Comparison of ENCODE assay signal across 21 cellular contexts in genomic region chr2:201313362-201313761, GRCh38.
"Had no signal": no experiment of that assay in that cellular context is flagged by ENCODE, and none has a peak within 500 bp of the region (broad histone marks: within the 10 kb centered on the region; RNA-seq: fewer than 3 reads in every experiment).

No MANE protein-coding gene starts in this region.

- H3K27ac ChIP-seq: dorsolateral prefrontal cortex, gastrocnemius medialis, left lung, prostate gland, right atrium auricular region, stomach, thyroid gland had no signal

- H3K9me3 ChIP-seq: gastrocnemius medialis, prostate gland, thyroid gland had no signal

- DNase-seq: dorsolateral prefrontal cortex; effector CD4-positive, alpha-beta T cell; endodermal cell; erythroblast; gastrocnemius medialis; head of caudate nucleus; left cardiac atrium; mesendoderm; midbrain; naive thymus-derived CD8-positive, alpha-beta T cell; nephron progenitor cell; nucleus accumbens; stimulated activated CD4-positive, alpha-beta T cell treated with anti-CD3 and anti-CD28 coated beads, Interleukin-2, amount 100 ng/mL, for 24 hours; stimulated activated CD4-positive, alpha-beta T cell treated with anti-CD3 and anti-CD28 coated beads, Interleukin-4, amount 100 ng/mL, for 24 hours; stimulated activated naive CD4-positive, alpha-beta T cell treated with Interleukin-2 at 50 U/mL for 16 hours; stomach; thyroid gland had no signal

- H3K36me3 ChIP-seq: gastrocnemius medialis, prostate gland had no signal

- H3K4me1 ChIP-seq: gastrocnemius medialis, left lung, prostate gland, right atrium auricular region, stomach, thyroid gland had no signal

- H3K27me3 ChIP-seq: dorsolateral prefrontal cortex, gastrocnemius medialis, left lung, right atrium auricular region, stomach, thyroid gland had no signal

- FAIRE-seq: colon had no signal

- H3K4me3 ChIP-seq: dorsolateral prefrontal cortex, gastrocnemius medialis, left lung, prostate gland, right atrium auricular region, stomach, thyroid gland had no signal
